In the genomic region with DNA sequence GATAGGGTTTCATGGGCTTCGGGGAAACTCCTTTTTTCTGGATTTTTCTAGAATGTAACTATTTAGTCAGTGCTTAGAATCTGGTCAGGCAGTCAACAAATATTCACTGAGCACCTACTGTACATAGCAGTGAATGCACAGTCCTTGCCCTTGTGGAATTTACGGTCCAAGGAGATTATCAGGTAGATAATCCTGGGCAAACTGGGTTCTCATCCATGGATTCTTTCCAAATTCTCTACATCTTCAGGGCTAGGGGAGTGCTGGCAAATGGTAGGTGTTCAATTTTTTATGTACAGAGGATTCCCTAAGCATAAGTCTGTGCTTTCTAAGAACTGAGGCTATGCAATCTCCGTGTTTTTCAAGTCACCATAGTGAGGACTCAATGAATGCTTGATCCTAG, we compare ENCODE assay signal across 31 cellular contexts.
"Had no signal": no experiment of that assay in that cellular context is flagged by ENCODE, and none has a peak within 500 bp of the region (broad histone marks: within the 10 kb centered on the region; RNA-seq: fewer than 3 reads in every experiment).

No MANE protein-coding gene starts in this region.

- DNase-seq: activated effector memory CD4-positive, alpha-beta T cell treated with anti-CD3 and anti-CD28 coated beads, Interleukin-2, amount 50 U/mL, for 16 hours; activated effector memory CD4-positive, alpha-beta T cell treated with Interleukin-2 at 50 U/mL for 16 hours; activated gamma-delta T cell; activated gamma-delta T cell treated with Interleukin-2 at 50 U/mL for 16 hours; activated naive CD4-positive, alpha-beta T cell; activated naive CD4-positive, alpha-beta T cell treated with anti-CD3 and anti-CD28 coated beads for 36 hours; activated naive CD4-positive, alpha-beta T cell treated with anti-CD3 and anti-CD28 coated beads, Interleukin-2, amount 10 ng/mL, durations not matched to agents 7 days and 5 days; activated naive CD4-positive, alpha-beta T cell treated with anti-CD3 and anti-CD28 coated beads, Interleukin-2, amount 50 U/mL, for 16 hours; activated naive CD4-positive, alpha-beta T cell treated with Interleukin-2 at 50 U/mL for 16 hours; activated naive CD8-positive, alpha-beta T cell treated with anti-CD3 and anti-CD28 coated beads for 36 hours; activated naive CD8-positive, alpha-beta T cell treated with anti-CD3 and anti-CD28 coated beads, Interleukin-2, amount 10 ng/mL, durations not matched to agents 7 days and 5 days; activated naive CD8-positive, alpha-beta T cell treated with anti-CD3 and anti-CD28 coated beads, Interleukin-2, amount 50 U/mL, for 24 hours; activated T-cell treated with anti-CD3 and anti-CD28 coated beads, Interleukin-2, amount 50 U/mL, for 1 hour; activated T-cell treated with anti-CD3 and anti-CD28 coated beads, Interleukin-2, amount 50 U/mL, for 24 hours; activated T-cell treated with anti-CD3 and anti-CD28 coated beads, Interleukin-2, amount 50 U/mL, for 4 hours; activated T-cell treated with anti-CD3 and anti-CD28 coated beads, Interleukin-2, amount 50 U/mL, for 48 hours; activated T-cell treated with anti-CD3 and anti-CD28 coated beads, Interleukin-2, amount 50 U/mL, for 72 hours; adrenal gland; amniotic stem cell; amygdala; anterior cingulate cortex; body of pancreas; brain microvascular endothelial cell; caudate nucleus; central memory CD4-positive, alpha-beta T cell; cerebellar nuclear complex had no signal

- H3K27ac ChIP-seq: adrenal gland, ascending aorta, body of pancreas, brain microvascular endothelial cell, breast epithelium, cardiac muscle cell had no signal

- H3K36me3 ChIP-seq: breast epithelium had no signal

- H3K4me3 ChIP-seq: adrenal gland, ascending aorta, body of pancreas, breast epithelium, cardiac muscle cell had no signal

- ATAC-seq: activated naive CD4-positive, alpha-beta T cell treated with anti-CD3 and anti-CD28 coated beads, Interleukin-2, amount 50 U/mL, for 72 hours; activated naive CD8-positive, alpha-beta T cell treated with anti-CD3 and anti-CD28 coated beads, Interleukin-2, amount 50 U/mL, for 24 hours; activated T-cell treated with anti-CD3 and anti-CD28 coated beads, Interleukin-2, amount 50 U/mL, for 4 hours; activated T-cell treated with anti-CD3 and anti-CD28 coated beads, Interleukin-2, amount 50 U/mL, for 72 hours; activated T-helper 17 cell treated with anti-CD3 and anti-CD28 coated beads, Interleukin-2, amount 50 U/mL, for 72 hours; body of pancreas had no signal

- H3K27me3 ChIP-seq: adrenal gland, ascending aorta, body of pancreas, brain microvascular endothelial cell, breast epithelium, cardiac muscle cell had no signal

- H3K9me3 ChIP-seq: adrenal gland, ascending aorta, body of pancreas, breast epithelium had no signal
